ENCODE assay signal across 22 cellular contexts in genomic region chr4:125393825-125394224, GRCh38.
"Had no signal": no experiment of that assay in that cellular context is flagged by ENCODE, and none has a peak within 500 bp of the region (broad histone marks: within the 10 kb centered on the region; RNA-seq: fewer than 3 reads in every experiment).

No MANE protein-coding gene starts in this region.

- H3K27me3 ChIP-seq: heart left ventricle, right lobe of liver, testis, vagina had no signal

- H3K4me3 ChIP-seq: heart left ventricle, right lobe of liver, testis, vagina had no signal

- H3K27me3 Mint-ChIP-seq: activated CD4-positive, alpha-beta T cell treated with anti-CD3 and anti-CD28 coated beads, Interleukin-2, amount 10 ng/mL, durations not matched to agents 7 days and 5 days; activated CD8-positive, alpha-beta T cell treated with anti-CD3 and anti-CD28 coated beads for 36 hours; activated naive CD8-positive, alpha-beta T cell treated with anti-CD3 and anti-CD28 coated beads, Interleukin-2, amount 50 U/mL, for 24 hours; brain; stimulated activated naive B cell treated with anti-CD40 and anti-IgM and Interleukin-4, amounts not matched to agents 10 μg/mL and 1 μg/mL and 100 μg/mL, for 72 hours; type B pancreatic cell had no signal

- H3K9me3 ChIP-seq: right lobe of liver, testis, vagina had no signal

- H3K4me1 Mint-ChIP-seq: activated CD4-positive, alpha-beta T cell treated with anti-CD3 and anti-CD28 coated beads, Interleukin-2, amount 10 ng/mL, durations not matched to agents 7 days and 5 days; activated naive CD8-positive, alpha-beta T cell treated with anti-CD3 and anti-CD28 coated beads, Interleukin-2, amount 50 U/mL, for 24 hours; stimulated activated naive B cell treated with anti-CD40 and anti-IgM and Interleukin-4, amounts not matched to agents 10 μg/mL and 1 μg/mL and 100 μg/mL, for 72 hours had no signal

- H3K4me3 Mint-ChIP-seq: activated CD4-positive, alpha-beta T cell treated with anti-CD3 and anti-CD28 coated beads, Interleukin-2, amount 10 ng/mL, durations not matched to agents 7 days and 5 days; activated CD8-positive, alpha-beta T cell treated with anti-CD3 and anti-CD28 coated beads for 36 hours; activated naive CD8-positive, alpha-beta T cell treated with anti-CD3 and anti-CD28 coated beads, Interleukin-2, amount 50 U/mL, for 24 hours; activated T-helper 1 cell treated with anti-CD3 and anti-CD28 coated beads, Interleukin-12 subunit alpha, Interleukin-12 subunit beta, Interleukin-2, Interleukin-4 antibody, amounts not matched to agents 30 ng/mL and 10 ng/mL and 1 ng/mL, durations not matched to agents 14 hours and 24 hours and 36 hours; brain; stimulated activated naive B cell treated with anti-CD40 and anti-IgM and Interleukin-4, amounts not matched to agents 10 μg/mL and 1 μg/mL and 100 μg/mL, for 72 hours; type B pancreatic cell had no signal

- H3K4me1 ChIP-seq: right lobe of liver, testis had no signal

- H3K36me3 Mint-ChIP-seq: stimulated activated naive B cell treated with anti-CD40 and anti-IgM and Interleukin-4, amounts not matched to agents 10 μg/mL and 1 μg/mL and 100 μg/mL, for 72 hours; type B pancreatic cell had no signal

- H3K9me3 Mint-ChIP-seq: activated CD4-positive, alpha-beta T cell treated with anti-CD3 and anti-CD28 coated beads, Interleukin-2, amount 10 ng/mL, durations not matched to agents 7 days and 5 days; activated naive CD8-positive, alpha-beta T cell treated with anti-CD3 and anti-CD28 coated beads, Interleukin-2, amount 50 U/mL, for 24 hours; activated T-helper 1 cell treated with anti-CD3 and anti-CD28 coated beads, Interleukin-12 subunit alpha, Interleukin-12 subunit beta, Interleukin-2, Interleukin-4 antibody, amounts not matched to agents 30 ng/mL and 10 ng/mL and 1 ng/mL, durations not matched to agents 14 hours and 24 hours and 36 hours; type B pancreatic cell had no signal

- H3K27ac Mint-ChIP-seq: activated CD4-positive, alpha-beta T cell treated with anti-CD3 and anti-CD28 coated beads, Interleukin-2, amount 10 ng/mL, durations not matched to agents 7 days and 5 days; activated CD8-positive, alpha-beta T cell treated with anti-CD3 and anti-CD28 coated beads for 36 hours; activated naive CD8-positive, alpha-beta T cell treated with anti-CD3 and anti-CD28 coated beads, Interleukin-2, amount 50 U/mL, for 24 hours; activated T-helper 1 cell treated with anti-CD3 and anti-CD28 coated beads, Interleukin-12 subunit alpha, Interleukin-12 subunit beta, Interleukin-2, Interleukin-4 antibody, amounts not matched to agents 30 ng/mL and 10 ng/mL and 1 ng/mL, durations not matched to agents 14 hours and 24 hours and 36 hours; brain; stimulated activated naive B cell treated with anti-CD40 and anti-IgM and Interleukin-4, amounts not matched to agents 10 μg/mL and 1 μg/mL and 100 μg/mL, for 72 hours; type B pancreatic cell had no signal

- H3K27ac ChIP-seq: right lobe of liver, testis, vagina, VCaP had no signal

- H3K36me3 ChIP-seq: heart left ventricle, right lobe of liver, vagina had no signal

- DNase-seq: activated CD4-positive, alpha-beta T cell treated with anti-CD3 and anti-CD28 coated beads, Interleukin-2, amount 10 ng/mL, durations not matched to agents 7 days and 5 days; activated CD4-positive, CD25-positive, alpha-beta regulatory T cell treated with anti-CD3 and anti-CD28 coated beads, Interleukin-2, amount 50 U/mL, for 72 hours; activated CD8-positive, alpha-beta T cell treated with anti-CD3 and anti-CD28 coated beads for 36 hours; activated gamma-delta T cell; activated naive CD4-positive, alpha-beta T cell treated with anti-CD3 and anti-CD28 coated beads, Interleukin-2, amount 50 U/mL, for 16 hours; activated naive CD8-positive, alpha-beta T cell treated with anti-CD3 and anti-CD28 coated beads, Interleukin-2, amount 50 U/mL, for 24 hours; anterior cingulate cortex; heart left ventricle; kidney; midbrain; nucleus accumbens; right lobe of liver; small intestine; stimulated activated CD4-positive, alpha-beta T cell treated with anti-CD3 and anti-CD28 coated beads, Interleukin-15, amount 100 ng/mL, for 24 hours; stimulated activated CD8-positive, alpha-beta memory T cell treated with anti-CD3 and anti-CD28 coated beads, Interleukin-4, amount 100 ng/mL, for 48 hours; stimulated activated naive B cell treated with anti-CD40 and anti-IgM and Interleukin-4, amounts not matched to agents 10 μg/mL and 1 μg/mL and 100 μg/mL, for 72 hours; testis had no signal

- ATAC-seq: activated CD8-positive, alpha-beta T cell treated with anti-CD3 and anti-CD28 coated beads for 36 hours; activated naive CD8-positive, alpha-beta T cell treated with anti-CD3 and anti-CD28 coated beads, Interleukin-2, amount 50 U/mL, for 24 hours; heart left ventricle; right lobe of liver; stimulated activated naive B cell treated with anti-CD40 and anti-IgM and Interleukin-4, amounts not matched to agents 10 μg/mL and 1 μg/mL and 100 μg/mL, for 72 hours had no signal
